34 cellular contexts compared by ENCODE assay signal in genomic region chr1:225794954-225795353, GRCh38.
"Had no signal": no experiment of that assay in that cellular context is flagged by ENCODE, and none has a peak within 500 bp of the region (broad histone marks: within the 10 kb centered on the region; RNA-seq: fewer than 3 reads in every experiment).

No MANE protein-coding gene starts in this region.

- H3K4me1 ChIP-seq: adrenal gland, body of pancreas, breast epithelium had no signal

- H3K27ac Mint-ChIP-seq: activated B cell treated with CpG ODN at 0.5 μM for 24 hours; activated CD4-positive, alpha-beta memory T cell treated with anti-CD3 and anti-CD28 coated beads for 36 hours; activated CD4-positive, alpha-beta T cell treated with anti-CD3 and anti-CD28 coated beads, Interleukin-2, amount 10 ng/mL, durations not matched to agents 24 days and 14 days; activated CD8-positive, alpha-beta T cell treated with anti-CD3 and anti-CD28 coated beads for 36 hours; activated naive CD4-positive, alpha-beta T cell treated with anti-CD3 and anti-CD28 coated beads for 36 hours; activated naive CD4-positive, alpha-beta T cell treated with anti-CD3 and anti-CD28 coated beads, Interleukin-2, amount 50 U/mL, for 72 hours; activated naive CD8-positive, alpha-beta T cell treated with anti-CD3 and anti-CD28 coated beads for 36 hours; activated T-helper 1 cell treated with anti-CD3 and anti-CD28 coated beads, Interleukin-12 subunit alpha, Interleukin-12 subunit beta, Interleukin-2, Interleukin-4 antibody, amounts not matched to agents 30 ng/mL and 10 ng/mL and 1 ng/mL, durations not matched to agents 14 hours and 24 hours and 36 hours; activated T-helper 17 cell treated with anti-CD3 and anti-CD28 coated beads, Interleukin-2, amount 50 U/mL, for 72 hours; T-helper 1 cell treated with Interleukin-12 subunit alpha and Interleukin-12 subunit beta and Interleukin-4 antibody, amounts not matched to agents 30 μg/mL and 1 μg/mL, for 36 hours; T-helper 2 cell treated with Interferon-gamma antibody and Interleukin-4, amounts not matched to agents 5 μg/mL and 100 μg/mL, for 36 hours had no signal

- H3K4me3 ChIP-seq: adrenal gland, body of pancreas, breast epithelium had no signal

- DNase-seq: activated B cell treated with CpG ODN at 0.5 μM for 24 hours; activated CD4-positive, alpha-beta memory T cell treated with anti-CD3 and anti-CD28 coated beads for 36 hours; activated CD4-positive, alpha-beta T cell treated with anti-CD3 and anti-CD28 coated beads for 4 hours; activated CD4-positive, alpha-beta T cell treated with anti-CD3 and anti-CD28 coated beads, Interleukin-2, amount 10 ng/mL, durations not matched to agents 24 days and 14 days; activated CD4-positive, alpha-beta T cell treated with anti-CD3 and anti-CD28 coated beads, Interleukin-2, amount 50 U/mL, for 1 hour; activated CD4-positive, alpha-beta T cell treated with anti-CD3 and anti-CD28 coated beads, Interleukin-2, amount 50 U/mL, for 4 hours; activated CD4-positive, CD25-positive, alpha-beta regulatory T cell treated with anti-CD3 and anti-CD28 coated beads, Interleukin-2, amount 50 U/mL, for 72 hours; activated CD8-positive, alpha-beta memory T cell treated with anti-CD3 and anti-CD28 coated beads, Interleukin-2, amount 50 U/mL, for 4 hours; activated CD8-positive, alpha-beta T cell treated with anti-CD3 and anti-CD28 coated beads for 36 hours; activated effector memory CD4-positive, alpha-beta T cell treated with anti-CD3 and anti-CD28 coated beads, Interleukin-2, amount 50 U/mL, for 16 hours; activated gamma-delta T cell treated with Interleukin-2 at 50 U/mL for 16 hours; activated naive CD4-positive, alpha-beta T cell; activated naive CD4-positive, alpha-beta T cell treated with anti-CD3 and anti-CD28 coated beads for 36 hours; activated naive CD4-positive, alpha-beta T cell treated with anti-CD3 and anti-CD28 coated beads, Interleukin-2, amount 50 U/mL, for 16 hours; activated naive CD8-positive, alpha-beta T cell treated with anti-CD3 and anti-CD28 coated beads for 36 hours; activated T-cell treated with anti-CD3 and anti-CD28 coated beads for 4 hours; activated T-cell treated with anti-CD3 and anti-CD28 coated beads, Interleukin-2, amount 50 U/mL, for 1 hour; activated T-cell treated with anti-CD3 and anti-CD28 coated beads, Interleukin-2, amount 50 U/mL, for 48 hours; adrenal gland; amniotic stem cell; aorta; body of pancreas; brain microvascular endothelial cell; central memory CD4-positive, alpha-beta T cell; T-helper 1 cell; T-helper 2 cell; T-helper 9 cell had no signal

- H3K4me1 Mint-ChIP-seq: activated B cell treated with CpG ODN at 0.5 μM for 24 hours; activated T-helper 17 cell treated with anti-CD3 and anti-CD28 coated beads, Interleukin-2, amount 50 U/mL, for 72 hours had no signal

- H3K9me3 ChIP-seq: adrenal gland, breast epithelium had no signal

- H3K4me3 Mint-ChIP-seq: activated B cell treated with CpG ODN at 0.5 μM for 24 hours; activated CD4-positive, alpha-beta memory T cell treated with anti-CD3 and anti-CD28 coated beads for 36 hours; activated CD4-positive, alpha-beta T cell treated with anti-CD3 and anti-CD28 coated beads, Interleukin-2, amount 10 ng/mL, durations not matched to agents 24 days and 14 days; activated CD8-positive, alpha-beta T cell treated with anti-CD3 and anti-CD28 coated beads for 36 hours; activated naive CD4-positive, alpha-beta T cell treated with anti-CD3 and anti-CD28 coated beads for 36 hours; activated naive CD8-positive, alpha-beta T cell treated with anti-CD3 and anti-CD28 coated beads for 36 hours; activated T-helper 1 cell treated with anti-CD3 and anti-CD28 coated beads, Interleukin-12 subunit alpha, Interleukin-12 subunit beta, Interleukin-2, Interleukin-4 antibody, amounts not matched to agents 30 ng/mL and 10 ng/mL and 1 ng/mL, durations not matched to agents 14 hours and 24 hours and 36 hours; activated T-helper 17 cell treated with anti-CD3 and anti-CD28 coated beads, Interleukin-2, amount 50 U/mL, for 72 hours; T-helper 1 cell treated with Interleukin-12 subunit alpha and Interleukin-12 subunit beta and Interleukin-4 antibody, amounts not matched to agents 30 μg/mL and 1 μg/mL, for 36 hours; T-helper 2 cell treated with Interferon-gamma antibody and Interleukin-4, amounts not matched to agents 5 μg/mL and 100 μg/mL, for 36 hours had no signal

- H3K27me3 ChIP-seq: adrenal gland, body of pancreas, brain microvascular endothelial cell, breast epithelium had no signal

- H3K9me3 Mint-ChIP-seq: activated CD4-positive, alpha-beta memory T cell treated with anti-CD3 and anti-CD28 coated beads for 36 hours; activated CD4-positive, alpha-beta T cell treated with anti-CD3 and anti-CD28 coated beads, Interleukin-2, amount 10 ng/mL, durations not matched to agents 24 days and 14 days; activated CD8-positive, alpha-beta T cell treated with anti-CD3 and anti-CD28 coated beads for 36 hours; activated naive CD4-positive, alpha-beta T cell treated with anti-CD3 and anti-CD28 coated beads for 36 hours; activated naive CD4-positive, alpha-beta T cell treated with anti-CD3 and anti-CD28 coated beads, Interleukin-2, amount 50 U/mL, for 72 hours; activated T-helper 1 cell treated with anti-CD3 and anti-CD28 coated beads, Interleukin-12 subunit alpha, Interleukin-12 subunit beta, Interleukin-2, Interleukin-4 antibody, amounts not matched to agents 30 ng/mL and 10 ng/mL and 1 ng/mL, durations not matched to agents 14 hours and 24 hours and 36 hours; activated T-helper 17 cell treated with anti-CD3 and anti-CD28 coated beads, Interleukin-2, amount 50 U/mL, for 72 hours; T-helper 1 cell treated with Interleukin-12 subunit alpha and Interleukin-12 subunit beta and Interleukin-4 antibody, amounts not matched to agents 30 μg/mL and 1 μg/mL, for 36 hours; T-helper 2 cell treated with Interferon-gamma antibody and Interleukin-4, amounts not matched to agents 5 μg/mL and 100 μg/mL, for 36 hours had no signal

- ATAC-seq: activated CD8-positive, alpha-beta T cell treated with anti-CD3 and anti-CD28 coated beads for 36 hours; activated naive CD4-positive, alpha-beta T cell treated with anti-CD3 and anti-CD28 coated beads, Interleukin-2, amount 50 U/mL, for 72 hours; activated T-helper 17 cell treated with anti-CD3 and anti-CD28 coated beads, Interleukin-2, amount 50 U/mL, for 72 hours; body of pancreas had no signal

- H3K36me3 ChIP-seq: breast epithelium had no signal

- H3K27ac ChIP-seq: adrenal gland, body of pancreas, brain microvascular endothelial cell, breast epithelium, VCaP had no signal

- H3K27me3 Mint-ChIP-seq: activated B cell treated with CpG ODN at 0.5 μM for 24 hours; activated CD4-positive, alpha-beta memory T cell treated with anti-CD3 and anti-CD28 coated beads for 36 hours; activated CD4-positive, alpha-beta T cell treated with anti-CD3 and anti-CD28 coated beads, Interleukin-2, amount 10 ng/mL, durations not matched to agents 24 days and 14 days; activated CD8-positive, alpha-beta T cell treated with anti-CD3 and anti-CD28 coated beads for 36 hours; activated naive CD8-positive, alpha-beta T cell treated with anti-CD3 and anti-CD28 coated beads for 36 hours; activated T-helper 17 cell treated with anti-CD3 and anti-CD28 coated beads, Interleukin-2, amount 50 U/mL, for 72 hours had no signal
